31 cellular contexts compared by ENCODE assay signal in genomic region chrX:131066237-131066636, GRCh38. TPM values are rescaled to one million over a fixed set of nuclear protein-coding genes. Genes with fewer than 3 reads are reported as not detected.
DNase-seq lines count a peak whose midpoint lies in the region; ATAC-seq and TF ChIP-seq lines count a peak whose summit lies in the region.
"Had no signal": no experiment of that assay in that cellular context is flagged by ENCODE, and none has a peak within 500 bp of the region (broad histone marks: within the 10 kb centered on the region; RNA-seq: fewer than 3 reads in every experiment).

No MANE protein-coding gene starts in this region.

- no peaks in the 10 kb centered on the region for H3K36me3 Mint-ChIP-seq in neural crest cell (ENCODE audit: low read depth)
- H3K36me3 Mint-ChIP-seq in CD8-positive, alpha-beta T cell = no peaks in the 10 kb centered on the region
- H3K36me3 Mint-ChIP-seq: CD8-positive, alpha-beta memory T cell had no signal

- H3K27ac Mint-ChIP-seq in neural crest cell (ENCODE audit: unreplicated experiment) = no peak overlapping the region
- H3K27ac Mint-ChIP-seq in CD8-positive, alpha-beta T cell = no peak overlapping the region

- H3K4me1 Mint-ChIP-seq in neural crest cell = peaks cover 9% of the 10 kb centered on the region
- no peaks in the 10 kb centered on the region for H3K4me1 Mint-ChIP-seq in CD8-positive, alpha-beta T cell (ENCODE audit: low read depth)
- H3K4me1 Mint-ChIP-seq: CD8-positive, alpha-beta memory T cell had no signal

- H3K27ac ChIP-seq in HEK293 (ENCODE audit: extremely low read depth, low read depth, low read length) = no peak overlapping the region
- no peak overlapping the region for H3K27ac ChIP-seq in CD8-positive, alpha-beta T cell (ENCODE audit: low read depth, low read length)
- H3K27ac ChIP-seq: C4-2B, HL-60, RWPE1 had no signal

- H3K4me3 ChIP-seq in BE2C (ENCODE audit: low read depth, low read length) = peak overlapping the region; percentile 59
- no peak overlapping the region for H3K4me3 ChIP-seq in HEK293 (ENCODE audit: low read depth, low read length)
- H3K4me3 ChIP-seq in CD8-positive, alpha-beta T cell (ENCODE audit: low read depth, low read length) = no peak overlapping the region
- H3K4me3 ChIP-seq: HAP-1, K562, MG63 had no signal

- H3K27me3 Mint-ChIP-seq in neural crest cell (ENCODE audit: low read depth) = peaks cover 15% of the 10 kb centered on the region
- H3K27me3 Mint-ChIP-seq in CD8-positive, alpha-beta T cell (ENCODE audit: low read depth) = peaks cover 29% of the 10 kb centered on the region

- no peak for ATAC-seq in CD8-positive, alpha-beta T cell
- ATAC-seq: K562, Panc1 had no signal

- DNase-seq in BE2C = no peak
- DNase-seq in NCI-H748 treated with DMSO at 0.1 percent for 48 hours (lab: John Stamatoyannopoulos, UW) = peak; percentile 1
- DNase-seq in neural crest cell (ENCODE audit: low read depth, low spot score) = no peak
- no peak for DNase-seq in CD8-positive, alpha-beta T cell
- no peak for DNase-seq in activated gamma-delta T cell treated with Interleukin-2 at 50 U/mL for 16 hours
- no peak for DNase-seq in HUDEP-2 (lab: John Stamatoyannopoulos, UW; ENCODE audit: unreplicated experiment in 76 of 76)
- DNase-seq: CD8-positive, alpha-beta memory T cell; DMS 273 treated with DMSO at 0.1 percent for 48 hours; DMS79; EL; GDM1; GOT3; MG63; NCI-H1694; NCI-H2029 treated with DMSO at 0.1 percent for 48 hours; NCI-H226; NCI-H510A; NCI-H82; SHP77 had no signal

- H3K4me1 ChIP-seq in BE2C (no peaks in the 10 kb centered on the region), HEK293 (ENCODE audit: control insufficient read depth, insufficient read depth, low read length) (no peaks in the 10 kb centered on the region)
- H3K4me1 ChIP-seq in CD8-positive, alpha-beta T cell (ENCODE audit: insufficient read depth, low read length) = peaks cover 4% of the 10 kb centered on the region
- H3K4me1 ChIP-seq: HAP-1 had no signal

- peak overlapping the region; percentile 8 for H3K4me3 Mint-ChIP-seq in neural crest cell
- no peak overlapping the region for H3K4me3 Mint-ChIP-seq in CD8-positive, alpha-beta T cell
- H3K4me3 Mint-ChIP-seq: CD8-positive, alpha-beta memory T cell had no signal

- TF ChIP-seq CTCF in BE2C (IDR thresholded peaks at IDR 0.05; ENCODE audit: low read depth, low read length) (no peak), HEK293 (tag by site-specific recombination; IDR thresholded peaks at IDR 0.05) (no peak), neural crest cell (conservative IDR thresholded peaks at IDR 0.05) (no peak)
- TF ChIP-seq CTCF in CD8-positive, alpha-beta T cell (IDR thresholded peaks at IDR 0.05) = no peak

- H3K36me3 ChIP-seq in BE2C (no peaks in the 10 kb centered on the region), HEK293 (ENCODE audit: control insufficient read depth in 2 of 2, insufficient read depth in 1 of 2, low read length in 2 of 2) (no peaks in the 10 kb centered on the region)
- H3K36me3 ChIP-seq in CD8-positive, alpha-beta T cell (ENCODE audit: insufficient read depth, low read length) = no peaks in the 10 kb centered on the region
- H3K36me3 ChIP-seq: HAP-1, MG63 had no signal

- H3K9me3 ChIP-seq in BE2C (no peaks in the 10 kb centered on the region), HEK293 (ENCODE audit: control insufficient read depth, insufficient read depth, low read depth, low read length) (no peaks in the 10 kb centered on the region)
- H3K9me3 ChIP-seq in CD8-positive, alpha-beta T cell (ENCODE audit: low read length) = no peaks in the 10 kb centered on the region
- H3K9me3 ChIP-seq: HAP-1, MG63 had no signal

- H3K27me3 ChIP-seq in BE2C = no peaks in the 10 kb centered on the region
- no peaks in the 10 kb centered on the region for H3K27me3 ChIP-seq in CD8-positive, alpha-beta T cell (ENCODE audit: insufficient read depth, low read length)

- intact Hi-C loops in CD8-positive, alpha-beta T cell (cut with DNase I, micrococcal nuclease) = no loop called here

- CTCF ChIA-PET in HEK293 (lab: Yijun Ruan, JAX) = no interaction called here
- CTCF ChIA-PET in CD8-positive, alpha-beta T cell (lab: Charles Lee) = no interaction called here

- no peaks in the 10 kb centered on the region for H3K9me3 Mint-ChIP-seq in neural crest cell
- H3K9me3 Mint-ChIP-seq in CD8-positive, alpha-beta T cell = no peaks in the 10 kb centered on the region

- POLR2A ChIA-PET in HEK293 (lab: Yijun Ruan, JAX) = no interaction called here
- POLR2A ChIA-PET in CD8-positive, alpha-beta T cell (lab: Charles Lee) = no interaction called here

TF ChIP-seq in HEK293, 187 proteins besides CTCF, POLR2A, EP300 and RAD21:
- TF ChIP-seq ZNF24 (tag by site-specific recombination; IDR thresholded peaks at IDR 0.05) = no peak
- TF ChIP-seq, protein P1, sequence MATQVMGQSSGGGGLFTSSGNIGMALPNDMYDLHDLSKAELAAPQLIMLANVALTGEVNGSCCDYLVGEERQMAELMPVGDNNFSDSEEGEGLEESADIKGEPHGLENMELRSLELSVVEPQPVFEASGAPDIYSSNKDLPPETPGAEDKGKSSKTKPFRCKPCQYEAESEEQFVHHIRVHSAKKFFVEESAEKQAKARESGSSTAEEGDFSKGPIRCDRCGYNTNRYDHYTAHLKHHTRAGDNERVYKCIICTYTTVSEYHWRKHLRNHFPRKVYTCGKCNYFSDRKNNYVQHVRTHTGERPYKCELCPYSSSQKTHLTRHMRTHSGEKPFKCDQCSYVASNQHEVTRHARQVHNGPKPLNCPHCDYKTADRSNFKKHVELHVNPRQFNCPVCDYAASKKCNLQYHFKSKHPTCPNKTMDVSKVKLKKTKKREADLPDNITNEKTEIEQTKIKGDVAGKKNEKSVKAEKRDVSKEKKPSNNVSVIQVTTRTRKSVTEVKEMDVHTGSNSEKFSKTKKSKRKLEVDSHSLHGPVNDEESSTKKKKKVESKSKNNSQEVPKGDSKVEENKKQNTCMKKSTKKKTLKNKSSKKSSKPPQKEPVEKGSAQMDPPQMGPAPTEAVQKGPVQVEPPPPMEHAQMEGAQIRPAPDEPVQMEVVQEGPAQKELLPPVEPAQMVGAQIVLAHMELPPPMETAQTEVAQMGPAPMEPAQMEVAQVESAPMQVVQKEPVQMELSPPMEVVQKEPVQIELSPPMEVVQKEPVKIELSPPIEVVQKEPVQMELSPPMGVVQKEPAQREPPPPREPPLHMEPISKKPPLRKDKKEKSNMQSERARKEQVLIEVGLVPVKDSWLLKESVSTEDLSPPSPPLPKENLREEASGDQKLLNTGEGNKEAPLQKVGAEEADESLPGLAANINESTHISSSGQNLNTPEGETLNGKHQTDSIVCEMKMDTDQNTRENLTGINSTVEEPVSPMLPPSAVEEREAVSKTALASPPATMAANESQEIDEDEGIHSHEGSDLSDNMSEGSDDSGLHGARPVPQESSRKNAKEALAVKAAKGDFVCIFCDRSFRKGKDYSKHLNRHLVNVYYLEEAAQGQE (tag by site-specific recombination; IDR thresholded peaks at IDR 0.05) = peak; percentile 69; the same call in 1 of the 2 replicates

RNA-seq across cellular contexts. Expression of gene ARHGAP36, which starts 8.1 kb away (rescaled TPM):
- polyA plus RNA-seq in BE2C (2012; ENCODE audit: insufficient read depth, insufficient read length, low read depth) = 0.40 TPM
- total RNA-seq in neural crest cell = 1.8 and 2.4 TPM in 2 replicates
- total RNA-seq in CD8-positive, alpha-beta T cell = not detected
- total RNA-seq: A673; CD8-positive, alpha-beta memory T cell; K562; LHCN-M2; OCI-LY7; SK-MEL-5; T-helper 1 cell treated with Interleukin-12 subunit alpha and Interleukin-12 subunit beta and Interleukin-4 antibody, amounts not matched to agents 30 ng/mL and 1 ng/mL, for 36 hours had no signal
- polyA plus RNA-seq: CD8-positive, alpha-beta memory T cell; K562 had no signal
